Comparison of ENCODE assay signal across 8 cellular contexts in the genomic region with DNA sequence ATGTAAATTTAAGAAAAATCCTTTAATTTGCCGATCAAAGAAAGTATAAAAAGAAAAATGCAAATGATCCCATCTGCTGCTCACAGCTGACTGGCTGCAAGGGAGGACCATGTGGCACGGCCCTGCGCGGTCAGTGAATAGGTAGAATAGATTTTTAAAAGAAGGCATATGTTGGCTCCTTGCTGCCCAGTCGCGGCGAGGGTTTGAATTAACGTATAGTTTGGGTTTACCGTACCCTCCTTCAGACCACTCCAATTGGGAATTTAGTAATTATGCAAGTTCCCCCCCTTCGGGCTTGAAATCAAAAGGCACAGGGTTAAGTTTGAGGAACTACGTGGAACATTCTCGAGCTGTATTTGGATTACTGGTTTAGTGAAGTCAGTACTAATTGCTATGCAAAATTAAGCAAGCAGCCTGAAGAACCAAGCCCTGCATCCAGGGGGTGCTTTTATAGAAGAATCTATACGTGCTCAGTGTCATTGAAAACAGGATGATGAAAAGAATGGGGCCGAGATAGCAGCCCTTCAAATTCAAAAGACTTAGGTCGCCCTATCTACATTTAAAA. TPM values are rescaled to one million over a fixed set of nuclear protein-coding genes. Genes with fewer than 3 reads are reported as not detected.
DNase-seq lines count a peak whose midpoint lies in the region; ATAC-seq and TF ChIP-seq lines count a peak whose summit lies in the region.

No MANE protein-coding gene starts in this region.

- intact Hi-C loops in colonic mucosa (cut with DNase I) (no loop called here), tibial artery (cut with DNase I; ENCODE audit: low total_unique reads) (no loop called here)

- peaks cover 4% of the 10 kb centered on the region; the same call in 1 of the 2 replicates for H3K4me1 ChIP-seq in SJCRH30
- peaks cover 4% of the 10 kb centered on the region for H3K4me1 ChIP-seq in colonic mucosa
- peaks cover 0 to 18% (median 13%) of the 10 kb centered on the region in 4 donors for H3K4me1 ChIP-seq in tibial artery

- H3K9me3 ChIP-seq in SJCRH30 (replicated peaks) (no peaks in the 10 kb centered on the region), colonic mucosa (no peaks in the 10 kb centered on the region), tibial artery (no peaks in the 10 kb centered on the region)

- TF ChIP-seq CTCF in colonic mucosa (IDR thresholded peaks at IDR 0.05) (no peak), tibial artery (IDR thresholded peaks at IDR 0.05) (no peak)

- H3K4me3 ChIP-seq in GM08714 (ENCODE audit: low read length) (peak overlapping the region; percentile 81), SJCRH30 (peak overlapping the region; percentile 86), colonic mucosa (peak overlapping the region; percentile 75), tibial artery (peak overlapping the region; percentile 65 to 81)

- peak overlapping the region in 1 of 2 donors; percentile 75 for H3K9ac ChIP-seq in colonic mucosa (ENCODE audit: low read depth in 2 of 2, low read length in 2 of 2)

- H3K27me3 ChIP-seq in SJCRH30 (no peaks in the 10 kb centered on the region), colonic mucosa (no peaks in the 10 kb centered on the region), tibial artery (no peaks in the 10 kb centered on the region)

- H3K36me3 ChIP-seq in SJCRH30, result no peaks in the 10 kb centered on the region
- H3K36me3 ChIP-seq in colonic mucosa, result no peaks in the 10 kb centered on the region
- H3K36me3 ChIP-seq in tibial artery, result no peaks in the 10 kb centered on the region

- no peak for ATAC-seq in HG02840 (IDR thresholded peaks at IDR 0.05; ENCODE audit: low FRiP score, unreplicated experiment)

- DNase-seq in M059J (ENCODE audit: low read depth), result peak; percentile 29
- peak; percentile 53 to 67 for DNase-seq in SJCRH30
- DNase-seq in colonic mucosa, result peak; percentile 73
- DNase-seq in medulla oblongata (ENCODE audit: extremely low spot score), result peak; percentile 32
- DNase-seq in tibial artery, result no peak
- no peak for DNase-seq in H4 (ENCODE audit: low spot score)

- H3K27ac ChIP-seq in SJCRH30 (peak overlapping the region; percentile 92), colonic mucosa (peak overlapping the region; percentile 94), tibial artery (no peak overlapping the region)

RNA-seq across cellular contexts. Expression of gene BEND3, which starts 1.1 kb away (rescaled TPM):
- total RNA-seq in M059J (2014; rRNA removed; shearing (Covaris generic)), result 1.8 and 4.3 TPM in 2 replicates
- total RNA-seq in SJCRH30 (2014; rRNA removed; shearing (Covaris generic)), result 7.1 and 7.3 TPM in 2 replicates
- total RNA-seq in colonic mucosa, result 10 to 100 TPM in 1 of 2 donors, 1 to 10 TPM in 1; 4.4 to 11.2 TPM
- total RNA-seq in H4 (2014; rRNA removed; shearing (Covaris generic)), result 2.1 and 2.9 TPM in 2 replicates

Comparison
In these comparisons a context has a peak if more than half of its experiments do, and no peak if none do; other contexts are left out.
1. DNase-seq: peak in M059J (single experiment), SJCRH30 (2 of 2), colonic mucosa (single experiment) and medulla oblongata (single experiment); none in tibial artery (0 of 2) and H4 (single experiment).
2. H3K27ac ChIP-seq: peak in SJCRH30 (single experiment) and colonic mucosa (single experiment); none in tibial artery (0 of 2).
3. Peak in every context shown above with its lines, with median percentiles within 50 percentile points of each other: H3K4me3 ChIP-seq.